ENCODE assay signal across 10 cellular contexts in the genomic region with DNA sequence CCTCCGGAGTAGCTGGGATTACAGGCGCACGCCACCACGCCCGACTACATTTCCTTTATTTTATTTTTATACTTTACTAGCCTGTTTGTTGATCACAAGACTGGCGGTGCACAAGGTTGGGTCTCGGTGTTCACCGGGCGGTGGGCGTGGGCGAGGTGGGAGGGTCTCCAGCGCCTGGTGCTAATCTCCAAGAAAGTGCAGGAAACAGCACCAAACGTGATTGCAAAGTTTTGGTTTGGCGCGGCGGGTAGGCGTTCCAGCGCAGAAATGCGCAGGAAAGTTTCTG. TPM values are rescaled to one million over a fixed set of nuclear protein-coding genes. Genes with fewer than 3 reads are reported as not detected.
DNase-seq lines count a peak whose midpoint lies in the region; ATAC-seq, FAIRE-seq and TF ChIP-seq lines count a peak whose summit lies in the region.
"Had no signal": no experiment of that assay in that cellular context is flagged by ENCODE, and none has a peak within 500 bp of the region (broad histone marks: within the 10 kb centered on the region; RNA-seq: fewer than 3 reads in every experiment).

No MANE protein-coding gene starts in this region.

- H3K79me2 ChIP-seq in astrocyte (ENCODE audit: insufficient read depth, low read length) = peaks cover 28% of the 10 kb centered on the region

- no peaks in the 10 kb centered on the region for H3K27me3 Mint-ChIP-seq in activated naive CD4-positive, alpha-beta T cell treated with anti-CD3 and anti-CD28 coated beads, Interleukin-2, amount 10 ng/mL, durations not matched to agents 7 days and 5 days
- H3K27me3 Mint-ChIP-seq in astrocyte (ENCODE audit: low read depth, unreplicated experiment) = no peaks in the 10 kb centered on the region

- 13 to 21% methylated on average over 19 of the region's 19 CpGs for WGBS in tibial nerve, 2 donors

- peak overlapping the region; percentile 92 for H3K4me3 ChIP-seq in astrocyte (ENCODE audit: insufficient read depth, low read depth, low read length)
- peak overlapping the region; percentile 78 for H3K4me3 ChIP-seq in lower lobe of right lung
- peak overlapping the region; percentile 72 to 91 (median 81) for H3K4me3 ChIP-seq in tibial nerve

- peak overlapping the region; percentile 81 for H3K4me2 ChIP-seq in astrocyte (ENCODE audit: low read length)

- FAIRE-seq in astrocyte (lab: Jason Lieb, UNC) = no peak
- FAIRE-seq: frontal cortex had no signal

- H2AFZ ChIP-seq in astrocyte (ENCODE audit: low read depth, low read length) = peak overlapping the region; percentile 90

- TF ChIP-seq CTCF in astrocyte (IDR thresholded peaks at IDR 0.05; ENCODE audit: insufficient read depth, low read depth, low read length) (no peak), lower lobe of right lung (IDR thresholded peaks at IDR 0.05) (no peak), tibial nerve (IDR thresholded peaks at IDR 0.05) (no peak)

- no peaks in the 10 kb centered on the region for H4K20me1 ChIP-seq in astrocyte (ENCODE audit: insufficient read depth, low read length)

- H3K36me3 ChIP-seq in astrocyte (ENCODE audit: insufficient read depth, low read length) (peaks cover 3% of the 10 kb centered on the region), lower lobe of right lung (no peaks in the 10 kb centered on the region), tibial nerve (peaks cover 0 to 35% (median 2%) of the 10 kb centered on the region in 3 donors)

- TF ChIP-seq POLR2A in tibial nerve (IDR thresholded peaks at IDR 0.05) = no peak

- H3K36me3 Mint-ChIP-seq in activated naive CD4-positive, alpha-beta T cell treated with anti-CD3 and anti-CD28 coated beads, Interleukin-2, amount 10 ng/mL, durations not matched to agents 7 days and 5 days = peaks cover 30% of the 10 kb centered on the region
- H3K36me3 Mint-ChIP-seq in astrocyte (ENCODE audit: low read depth, unreplicated experiment) = peaks cover 9% of the 10 kb centered on the region

- CTCF ChIA-PET in activated naive CD4-positive, alpha-beta T cell treated with anti-CD3 and anti-CD28 coated beads, Interleukin-2, amount 10 ng/mL, durations not matched to agents 7 days and 5 days (lab: Charles Lee) = no interaction called here

- no peak for ATAC-seq in lower lobe of right lung
- no peak for ATAC-seq in GM21528 (IDR thresholded peaks at IDR 0.05; ENCODE audit: low FRiP score, unreplicated experiment)

- peak overlapping the region; percentile 87 for H3K4me3 Mint-ChIP-seq in activated naive CD4-positive, alpha-beta T cell treated with anti-CD3 and anti-CD28 coated beads, Interleukin-2, amount 10 ng/mL, durations not matched to agents 7 days and 5 days
- H3K4me3 Mint-ChIP-seq in astrocyte (ENCODE audit: unreplicated experiment) = no peak overlapping the region

- H3K27me3 ChIP-seq in astrocyte (ENCODE audit: insufficient read depth, low read length) (no peaks in the 10 kb centered on the region), lower lobe of right lung (ENCODE audit: low read depth) (no peaks in the 10 kb centered on the region), tibial nerve (no peaks in the 10 kb centered on the region)

- DNase-seq in activated naive CD4-positive, alpha-beta T cell treated with anti-CD3 and anti-CD28 coated beads, Interleukin-2, amount 10 ng/mL, durations not matched to agents 7 days and 5 days = no peak
- no peak for DNase-seq in activated naive CD4-positive, alpha-beta T cell treated with Interleukin-2 at 50 U/mL for 16 hours
- DNase-seq in astrocyte (ENCODE audit: low read depth) (no peak), lower lobe of right lung (no peak), tibial nerve (ENCODE audit: low spot score in 2 of 2) (no peak), nucleus accumbens (lab: John Stamatoyannopoulos, UW) (no peak), NCI-H82 (lab: John Stamatoyannopoulos, UW) (no peak)
- DNase-seq: Karpas-422 had no signal

- peak overlapping the region; percentile 26 for H3K27ac ChIP-seq in astrocyte (ENCODE audit: low read depth, low read length)
- peak overlapping the region; percentile 81 for H3K27ac ChIP-seq in lower lobe of right lung
- H3K27ac ChIP-seq in tibial nerve = peak overlapping the region; percentile 11 to 88 (median 78)

- H3K9ac ChIP-seq in astrocyte (ENCODE audit: low read length) = peak overlapping the region; percentile 78

- H3K9me3 ChIP-seq in astrocyte (ENCODE audit: insufficient read depth, low read depth, low read length) (peaks cover 15% of the 10 kb centered on the region), lower lobe of right lung (peaks cover 58% of the 10 kb centered on the region), tibial nerve (peaks cover 0 to 69% (median 12%) of the 10 kb centered on the region in 4 donors)

- H3K4me1 Mint-ChIP-seq in activated naive CD4-positive, alpha-beta T cell treated with anti-CD3 and anti-CD28 coated beads, Interleukin-2, amount 10 ng/mL, durations not matched to agents 7 days and 5 days = peaks cover 26% of the 10 kb centered on the region
- no peaks in the 10 kb centered on the region for H3K4me1 Mint-ChIP-seq in astrocyte (ENCODE audit: low read depth, unreplicated experiment)

- no peak for TF ChIP-seq EP300 in tibial nerve (IDR thresholded peaks at IDR 0.05)

- peaks cover 51% of the 10 kb centered on the region for H3K9me3 Mint-ChIP-seq in activated naive CD4-positive, alpha-beta T cell treated with anti-CD3 and anti-CD28 coated beads, Interleukin-2, amount 10 ng/mL, durations not matched to agents 7 days and 5 days
- peaks cover 17% of the 10 kb centered on the region for H3K9me3 Mint-ChIP-seq in astrocyte (ENCODE audit: unreplicated experiment)

- H3K4me1 ChIP-seq in astrocyte (ENCODE audit: insufficient read depth, low read length) (no peaks in the 10 kb centered on the region), lower lobe of right lung (no peaks in the 10 kb centered on the region), tibial nerve (peaks cover 0 to 15% (median 2%) of the 10 kb centered on the region in 4 donors)

- H3K27ac Mint-ChIP-seq in activated naive CD4-positive, alpha-beta T cell treated with anti-CD3 and anti-CD28 coated beads, Interleukin-2, amount 10 ng/mL, durations not matched to agents 7 days and 5 days = peak overlapping the region; percentile 98
- H3K27ac Mint-ChIP-seq in astrocyte (ENCODE audit: unreplicated experiment) = no peak overlapping the region

- intact Hi-C loops in lower lobe of right lung (cut with DNase I) = no loop called here

RNA-seq across cellular contexts. Expression of gene ZNF850, which starts 24.1 kb away (rescaled TPM):
- total RNA-seq in astrocyte (6.2 and 6.6 TPM in 2 replicates), lower lobe of right lung (3.3 TPM), tibial nerve (1 to 10 TPM; 2.4 to 3.3 (median 3.1) TPM)

RNA-seq across cellular contexts. Expression of gene ZNF790, which starts 41.5 kb away (rescaled TPM):
- total RNA-seq in astrocyte = 7.5 and 8.8 TPM in 2 replicates
- total RNA-seq in lower lobe of right lung = 7.6 TPM
- total RNA-seq in tibial nerve = 10 to 100 TPM in 1 of 4 donors, 1 to 10 TPM in 3; 4.5 to 12.6 (median 7.9) TPM

RNA-seq across cellular contexts. Expression of gene ZNF345, which starts 54.0 kb away (rescaled TPM):
- total RNA-seq in astrocyte = 3.6 and 4.8 TPM in 2 replicates
- 7.0 TPM for total RNA-seq in lower lobe of right lung
- total RNA-seq in tibial nerve = 10 to 100 TPM in 1 of 4 donors, 1 to 10 TPM in 3; 6.1 to 11.8 (median 7.3) TPM

Comparison
In these comparisons a context has a peak if more than half of its experiments do, and no peak if none do; other contexts are left out.
1. H3K27ac ChIP-seq: peak in every context shown above with its lines; median percentile 81 in lower lobe of right lung; 78 in tibial nerve; 26 in astrocyte.